ENCODE assay signal across 8 cellular contexts in genomic region chr1:162498442-162498785, GRCh38. TPM values are rescaled to one million over a fixed set of nuclear protein-coding genes. Genes with fewer than 3 reads are reported as not detected.
DNase-seq lines count a peak whose midpoint lies in the region; ATAC-seq, FAIRE-seq and TF ChIP-seq lines count a peak whose summit lies in the region.

No MANE protein-coding gene starts in this region.

- peak overlapping the region; percentile 17 to 80; a peak in 3 of 4 replicates for H4K8ac ChIP-seq in IMR-90 (ENCODE audit: low read depth in 2 of 2, low read length in 2 of 2)

- H3K18ac ChIP-seq in IMR-90 (ENCODE audit: low read depth, low read length) = no peak overlapping the region

- peak overlapping the region; percentile 66; the same call in 1 of the 2 replicates for H3K14ac ChIP-seq in IMR-90 (replicated peaks; ENCODE audit: low read depth, low read length)

- peak overlapping the region; percentile 93 for H3K4me3 Mint-ChIP-seq in Caco-2 (ENCODE audit: unreplicated experiment)
- peak overlapping the region; percentile 96 for H3K4me3 Mint-ChIP-seq in type B pancreatic cell

- CTCF ChIA-PET in Caco-2 (lab: Charles Lee) (no interaction called here), IMR-90 (lab: Yijun Ruan, JAX) (interaction anchor here (0.6 to 1.3 kb wide), 2 partner anchors 9 to 606 kb away, joined by 3 to 4 read pairs; no protein-coding TSS in a partner anchor), HepG2 (lab: Yijun Ruan, JAX; ENCODE audit: low intra/inter-chr PET ratio, low total read pairs) (no interaction called here)

- H2BK5ac ChIP-seq in IMR-90 (ENCODE audit: low read depth, low read length, poor library complexity, severe bottlenecking) = peak overlapping the region; percentile 94

- H2AFZ ChIP-seq in IMR-90 (replicated peaks; ENCODE audit: low read length, poor library complexity) (peak overlapping the region; percentile 97), HepG2 (ENCODE audit: low read length) (no peak overlapping the region)

- dilution Hi-C loops in IMR-90 (cut with HindIII; ENCODE audit: low sequenced_read_pairs, unreplicated experiment) = no loop called here

- H3K9me3 Mint-ChIP-seq in Caco-2 (ENCODE audit: unreplicated experiment) = no peaks in the 10 kb centered on the region
- H3K9me3 Mint-ChIP-seq in type B pancreatic cell = peaks cover 4% of the 10 kb centered on the region

- TF ChIP-seq RAD21 in IMR-90 (IDR thresholded peaks at IDR 0.05; ENCODE audit: low read length) (no peak), HepG2 (CRISPR knock-in tag; IDR thresholded peaks at IDR 0.05) (no peak)

- no peak overlapping the region for H2BK20ac ChIP-seq in IMR-90 (ENCODE audit: low read depth, low read length)

- H4K20me1 ChIP-seq in IMR-90 (ENCODE audit: insufficient read depth, low read length) = peaks cover 8% of the 10 kb centered on the region; the same call in 1 of the 2 replicates
- H4K20me1 ChIP-seq in HepG2 (ENCODE audit: insufficient read depth, low read length) = 0 out of 2 replicates have a peak, but pooled peaks cover 6% of the 10 kb centered on the region

- DNase-seq in Caco-2 (no peak), IMR-90 (peak; percentile 2), HepG2 (ENCODE audit: low spot score) (no peak), type B pancreatic cell (ENCODE audit: extremely low spot score, unreplicated experiment) (no peak), NCI-H345 (lab: John Stamatoyannopoulos, UW) (no peak), H4 (ENCODE audit: low spot score) (no peak)

- H3K4me1 Mint-ChIP-seq in Caco-2 (ENCODE audit: low read depth, unreplicated experiment) = no peaks in the 10 kb centered on the region
- H3K4me1 Mint-ChIP-seq in type B pancreatic cell (ENCODE audit: unreplicated experiment) = peaks cover 16% of the 10 kb centered on the region

- no peaks in the 10 kb centered on the region for H3K9me3 ChIP-seq in Caco-2
- no peaks in the 10 kb centered on the region for H3K9me3 ChIP-seq in IMR-90 (ENCODE audit: control insufficient read depth, insufficient read depth, low read length)
- no peaks in the 10 kb centered on the region for H3K9me3 ChIP-seq in HepG2 (ENCODE audit: low read length)

- H2AK5ac ChIP-seq in IMR-90 (ENCODE audit: low read depth, low read length) = peak overlapping the region; percentile 79

- H3K36me3 Mint-ChIP-seq in Caco-2 (ENCODE audit: insufficient read depth, unreplicated experiment) = peaks cover 20% of the 10 kb centered on the region
- H3K36me3 Mint-ChIP-seq in type B pancreatic cell = peaks cover 8% of the 10 kb centered on the region

- H3K4me3 ChIP-seq in Caco-2 (ENCODE audit: low read depth, low read length) (peak overlapping the region; percentile 80), IMR-90 (ENCODE audit: insufficient read depth, low read depth, low read length) (peak overlapping the region; percentile 98), HepG2 (replicated peaks in 1 of 3; ENCODE audit: insufficient read depth in 1 of 3, low read depth in 2 of 3, low read length in 3 of 3) (peak overlapping the region; percentile 91 to 95 (median 94))

- 0 out of 2 replicates have a peak, but pooled peaks cover 3% of the 10 kb centered on the region for H3K4me1 ChIP-seq in Caco-2
- peaks cover 14% of the 10 kb centered on the region for H3K4me1 ChIP-seq in IMR-90 (ENCODE audit: control insufficient read depth, insufficient read depth, low read length)
- peaks cover 21% of the 10 kb centered on the region for H3K4me1 ChIP-seq in HepG2 (ENCODE audit: insufficient read depth, low read length)

- POLR2A ChIA-PET in Caco-2 (lab: Charles Lee) (no interaction called here), IMR-90 (lab: Charles Lee; ENCODE audit: unreplicated experiment) (interaction anchor here (0.6 kb wide), 2 partner anchors 42 to 465 kb away, joined by 3 to 10 read pairs; no protein-coding TSS in a partner anchor), HepG2 (lab: Yijun Ruan, JAX) (no interaction called here)

- 0 out of 2 replicates have a peak, but pooled peaks cover 3% of the 10 kb centered on the region for H3K9me1 ChIP-seq in IMR-90 (ENCODE audit: insufficient read depth, low read length)

- peak overlapping the region; percentile 92 for H3K23ac ChIP-seq in IMR-90 (ENCODE audit: low read depth, low read length)

- H2BK15ac ChIP-seq in IMR-90 (ENCODE audit: low read depth, low read length) = 0 out of 3 replicates have a peak overlapping the region, but pooled peaks have one; percentile 15

- peak overlapping the region; percentile 79 for H3K56ac ChIP-seq in IMR-90 (ENCODE audit: extremely low read depth, insufficient read depth, low read length)

- H3K27ac ChIP-seq in IMR-90 (ENCODE audit: insufficient read depth, low read length) = peak overlapping the region; percentile 94
- H3K27ac ChIP-seq in angular gyrus (ENCODE audit: low read depth, low read length) = peak overlapping the region; percentile 83
- H3K27ac ChIP-seq in HepG2 (ENCODE audit: extremely low read length, insufficient read depth, low read length) = peak overlapping the region; percentile 81

- H2BK120ac ChIP-seq in IMR-90 (ENCODE audit: low read depth, low read length) = peak overlapping the region; percentile 63; the same call in 1 of the 2 replicates

- BruUV-seq in Caco-2 (replicated peaks; lab: Mats Ljungman, UMichigan) (no TSS peak), IMR-90 (replicated peaks; lab: Mats Ljungman, UMichigan) (no TSS peak), HepG2 (replicated peaks; lab: Mats Ljungman, UMichigan) (no TSS peak)

- peak overlapping the region; percentile 49; the same call in 1 of the 2 replicates for H4K91ac ChIP-seq in IMR-90 (ENCODE audit: insufficient read depth, low read depth, low read length)

- H3K27me3 ChIP-seq in Caco-2 (replicated peaks; ENCODE audit: control insufficient read depth, insufficient read depth, low read length) (no peaks in the 10 kb centered on the region), IMR-90 (ENCODE audit: control insufficient read depth, insufficient read depth, low read length) (no peaks in the 10 kb centered on the region), HepG2 (ENCODE audit: control insufficient read depth in 1 of 2, insufficient read depth in 2 of 2, low read length in 2 of 2) (no peaks in the 10 kb centered on the region; a peak in 2 of 5 replicates)

- H3K36me3 ChIP-seq in Caco-2 (ENCODE audit: control insufficient read depth, insufficient read depth, low read length) (no peaks in the 10 kb centered on the region; the same call in 1 of the 2 replicates), IMR-90 (ENCODE audit: control insufficient read depth, insufficient read depth, low read length) (peaks cover 3% of the 10 kb centered on the region), HepG2 (replicated peaks in 1 of 2; ENCODE audit: control insufficient read depth in 1 of 2, insufficient read depth in 2 of 2, low read length in 2 of 2) (peaks cover 2 to 33% of the 10 kb centered on the region in 2 experiments; a peak in 2 of 5 replicates)

- peak overlapping the region; percentile 65 for H3K4me2 ChIP-seq in IMR-90 (ENCODE audit: low read depth, low read length)
- H3K4me2 ChIP-seq in HepG2 (ENCODE audit: low read depth, low read length) = peak overlapping the region; percentile 68

- in situ Hi-C loops in IMR-90 (cut with MboI; ENCODE audit: low sequenced_read_pairs) (loop anchor here (5.0 kb wide), 1 partner anchor 441 kb away; no protein-coding TSS in a partner anchor), HepG2 (cut with HindIII; ENCODE audit: extremely low pct_ligation_motif_present, low pct_unique_long_range_greater_than_20kb) (no loop called here)

- H3K9ac ChIP-seq in IMR-90 (ENCODE audit: low read depth, low read length) = peak overlapping the region; percentile 98
- H3K9ac ChIP-seq in HepG2 (ENCODE audit: insufficient read depth, low read depth, low read length) = peak overlapping the region; percentile 97

- peak overlapping the region; percentile 94 for H3K27ac Mint-ChIP-seq in Caco-2 (ENCODE audit: unreplicated experiment)
- H3K27ac Mint-ChIP-seq in type B pancreatic cell = peak overlapping the region; percentile 87

- peaks cover 35% of the 10 kb centered on the region for H3K79me2 ChIP-seq in HepG2 (ENCODE audit: insufficient read depth, low read length)

- ATAC-seq in GM21390 (IDR thresholded peaks at IDR 0.05; ENCODE audit: unreplicated experiment) = peak; percentile 13
- ATAC-seq in IMR-90 (ENCODE audit: low read depth) = no peak
- ATAC-seq in HepG2 = peak; percentile 9; the same call in 2 of the 3 replicates

- no peak for FAIRE-seq in HepG2 (lab: Jason Lieb, UNC)

- no peak for TF ChIP-seq EP300 in HepG2 (IDR thresholded peaks at IDR 0.05; ENCODE audit: low read depth in 2 of 2, low read length in 2 of 2)
- no peak for TF ChIP-seq EP300 in HepG2 (CRISPR knock-in tag; IDR thresholded peaks at IDR 0.05; ENCODE audit: borderline replicate concordance)

- peaks cover 6 to 25% of the 10 kb centered on the region in 2 experiments for H3K79me1 ChIP-seq in IMR-90 (ENCODE audit: low read depth in 1 of 2, low read length in 2 of 2)

- H4K5ac ChIP-seq in IMR-90 (ENCODE audit: low read depth, low read length) = peak overlapping the region; percentile 78; the same call in 1 of the 2 replicates

- H3K4ac ChIP-seq in IMR-90 (ENCODE audit: low read depth, low read length) = peak overlapping the region; percentile 80

- H3K27me3 Mint-ChIP-seq in Caco-2 (ENCODE audit: insufficient read depth, unreplicated experiment) (no peaks in the 10 kb centered on the region), type B pancreatic cell (peaks cover 7% of the 10 kb centered on the region)

- intact Hi-C loops in Caco-2 (cut with micrococcal nuclease; ENCODE audit: unreplicated experiment) (loop anchor here (2.0 to 5.0 kb wide), 2 partner anchors 62 to 141 kb away; partner anchors contain the start of gene UAP1), IMR-90 (cut with micrococcal nuclease) (no loop called here), HepG2 (cut with micrococcal nuclease; ENCODE audit: unreplicated experiment) (loop anchor here (2.0 to 10.0 kb wide), 3 partner anchors 62 to 441 kb away; partner anchors contain the start of gene UAP1)

- H2AK9ac ChIP-seq in IMR-90 (replicated peaks; ENCODE audit: low read depth, low read length, poor library complexity) = peak overlapping the region; percentile 94

- TF ChIP-seq CTCF in Caco-2 (IDR thresholded peaks at IDR 0.05; ENCODE audit: insufficient read depth in 1 of 2, low read depth in 1 of 2, low read length in 1 of 2, severe bottlenecking in 1 of 2, unreplicated experiment in 1 of 2) (no peak), IMR-90 (conservative IDR thresholded peaks at IDR 0.05; ENCODE audit: low read depth, low read length) (no peak), HepG2 (CRISPR knock-in tag; IDR thresholded peaks at IDR 0.05) (no peak), type B pancreatic cell (conservative IDR thresholded peaks at IDR 0.05) (no peak)

- TF ChIP-seq POLR2A in IMR-90 (IDR thresholded peaks at IDR 0.05; ENCODE audit: low read depth, low read length) (no peak), HepG2 (IDR thresholded peaks at IDR 0.05; ENCODE audit: insufficient read depth in 1 of 2, low read depth in 2 of 2, low read length in 2 of 2) (no peak)

- no CpG with 5 or more reads among the region's 7 CpGs for WGBS in IMR-90 (ENCODE audit: extremely low coverage in 2 of 2, insufficient read length in 1 of 2), 2 experiments
- 1% methylated on average over 7 of the region's 7 CpGs for WGBS in HepG2 (ENCODE audit: low lambda C conversion rate)

RNA-seq across cellular contexts. Expression of gene UHMK1, which starts 0.8 kb away (rescaled TPM):
- total RNA-seq in Caco-2 (2022) = 23.4 and 24.9 TPM in 2 replicates
- total RNA-seq in IMR-90 (2012; rRNA removed) = 57.9 and 124 TPM in 2 replicates
- polyA plus RNA-seq in IMR-90 (2012; rRNA removed) = 10.2 and 15.6 TPM in 2 replicates
- 1.9 and 3.0 TPM in 2 replicates for polyA plus RNA-seq in IMR-90 (2012; cell fraction: cytosol; rRNA removed)
- 1.6 and 9.1 TPM in 2 replicates for polyA plus RNA-seq in IMR-90 (2012; cell fraction: nucleus; rRNA removed; ENCODE audit: low replicate concordance)
- total RNA-seq in HepG2 (2016; rRNA removed; fragmentation: Illumina TruSeq; extraction: Trizol) = 20.0 and 27.9 TPM in 2 replicates
- 3.5 and 4.0 TPM in 2 replicates for total RNA-seq in HepG2 (2016; cell fraction: cytosol; rRNA removed; fragmentation: Illumina TruSeq; extraction: Trizol; ENCODE audit: low read depth)
- 20.4 and 26.7 TPM in 2 replicates for total RNA-seq in HepG2 (2016; cell fraction: insoluble cytoplasmic fraction; rRNA removed; fragmentation: Illumina TruSeq; extraction: Trizol)
- total RNA-seq in HepG2 (2016; cell fraction: membrane; rRNA removed; fragmentation: Illumina TruSeq; extraction: Trizol) = 17.2 and 20.4 TPM in 2 replicates
- total RNA-seq in HepG2 (2016; cell fraction: nucleus; rRNA removed; fragmentation: Illumina TruSeq; extraction: Trizol) = 23.7 and 26.0 TPM in 2 replicates
- polyA plus RNA-seq in HepG2 (2011; rRNA removed) = 10.4 and 12.9 TPM in 2 replicates
- polyA plus RNA-seq in HepG2 (2011; cell fraction: cytosol; rRNA removed) = 3.4 and 6.0 TPM in 2 replicates
- polyA plus RNA-seq in HepG2 (2011; cell fraction: nucleus; rRNA removed) = 7.7 and 10.2 TPM in 2 replicates
- polyA plus RNA-seq in HepG2 (2012) = 11.3 and 12.7 TPM in 2 replicates
- 1.5 TPM in 2 replicates for polyA plus RNA-seq in HepG2 (2016; cell fraction: cytosol; fragmentation: Illumina TruSeq; extraction: Trizol; ENCODE audit: low read depth)
- 18.7 and 19.2 TPM in 2 replicates for polyA plus RNA-seq in HepG2 (2016; cell fraction: insoluble cytoplasmic fraction; fragmentation: Illumina TruSeq; extraction: Trizol; ENCODE audit: low read depth)
- 6.1 and 6.5 TPM in 2 replicates for polyA plus RNA-seq in HepG2 (2016; cell fraction: membrane; fragmentation: Illumina TruSeq; extraction: Trizol; ENCODE audit: low read depth)
- 21.4 and 22.7 TPM in 2 replicates for polyA plus RNA-seq in HepG2 (2016; cell fraction: nucleus; fragmentation: Illumina TruSeq; extraction: Trizol; ENCODE audit: insufficient read depth, low read depth)
- 18.6 and 61.3 TPM in 2 replicates for polyA minus RNA-seq in HepG2 (2011; rRNA and poly(A)+ RNA removed; ENCODE audit: low replicate concordance)
- polyA minus RNA-seq in HepG2 (2011; cell fraction: cytosol; rRNA and poly(A)+ RNA removed) = 13.9 and 17.8 TPM in 2 replicates
- polyA minus RNA-seq in HepG2 (2011; cell fraction: nucleus; rRNA and poly(A)+ RNA removed) = 37.1 and 40.5 TPM in 2 replicates
- total RNA-seq in type B pancreatic cell (ENCODE audit: low replicate concordance) = 23.3 and 31.4 TPM in 2 replicates
- total RNA-seq in H4 (2014; rRNA removed; shearing (Covaris generic)) = 44.4 and 52.3 TPM in 2 replicates
